ENCODE assay signal across 8 cellular contexts in the genomic region with DNA sequence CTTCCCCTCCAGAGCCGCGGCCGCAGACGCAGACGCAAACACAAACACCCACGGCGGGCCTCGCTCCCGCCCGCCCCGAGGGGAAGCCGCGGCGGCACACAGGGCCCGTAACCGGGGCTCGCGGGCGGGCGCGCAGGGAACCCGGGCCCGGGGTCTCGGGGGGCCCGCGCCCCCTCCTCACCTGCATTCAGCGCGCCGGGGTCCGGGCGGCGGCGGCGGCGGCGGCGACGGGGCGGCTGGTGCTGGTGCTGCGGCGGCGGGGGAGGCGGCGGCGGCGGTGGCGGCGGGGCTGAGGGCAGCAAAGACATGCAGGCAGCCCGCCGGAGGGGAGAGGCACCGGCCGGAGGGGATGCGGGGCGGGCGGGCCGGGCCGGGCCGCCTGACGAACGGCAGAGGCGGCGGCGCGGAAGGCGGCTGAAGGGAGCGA. TPM values are rescaled to one million over a fixed set of nuclear protein-coding genes. Genes with fewer than 3 reads are reported as not detected.
DNase-seq lines count a peak whose midpoint lies in the region; ATAC-seq and TF ChIP-seq lines count a peak whose summit lies in the region.

No MANE protein-coding gene starts in this region.

- H3K27ac ChIP-seq in aorta (ENCODE audit: low read depth in 1 of 2, low read length in 2 of 2), result peak overlapping the region; percentile 97 to 99

- no peak for TF ChIP-seq CTCF in epithelial cell of proximal tubule (conservative IDR thresholded peaks at IDR 0.05; ENCODE audit: low read depth, low read length)

- H3K36me3 Mint-ChIP-seq in T-helper 17 cell (ENCODE audit: low read depth), result peaks cover 14% of the 10 kb centered on the region
- peaks cover 3 to 21% (median 5%) of the 10 kb centered on the region in 3 donors for H3K36me3 Mint-ChIP-seq in naive thymus-derived CD8-positive, alpha-beta T cell

- DNase-seq in DMS 273 (lab: John Stamatoyannopoulos, UW; ENCODE audit: unreplicated experiment) (peak; percentile 58), DMS 273 treated with DMSO at 0.1 percent for 48 hours (lab: John Stamatoyannopoulos, UW) (no peak), T-helper 17 cell (peak; percentile 75 to 85 (median 80)), epithelial cell of proximal tubule (ENCODE audit: low read depth) (no peak), aorta (peak; percentile 89 to 92), COR-L47 (lab: John Stamatoyannopoulos, UW) (no peak)
- DNase-seq in naive thymus-derived CD8-positive, alpha-beta T cell, result peak in 4 of 10 donors; percentile 86 to 92 (median 86)

- POLR2A ChIA-PET in naive thymus-derived CD8-positive, alpha-beta T cell (lab: Charles Lee), result interaction anchor here (0.6 to 14.8 kb wide), 15 partner anchors 8 to 1829 kb away, joined by 3 to 876 read pairs (median 7); a partner anchor contains a TSS

- peaks cover 49% of the 10 kb centered on the region for H3K4me1 Mint-ChIP-seq in T-helper 17 cell
- H3K4me1 Mint-ChIP-seq in naive thymus-derived CD8-positive, alpha-beta T cell, result peaks cover 34 to 65% (median 62%) of the 10 kb centered on the region in 4 donors

- no peaks in the 10 kb centered on the region for H3K27me3 ChIP-seq in aorta (ENCODE audit: control insufficient read depth in 1 of 2, insufficient read depth in 2 of 2, low read length in 1 of 2)

- no peaks in the 10 kb centered on the region for H3K27me3 Mint-ChIP-seq in T-helper 17 cell
- peaks cover 0 to 3% (median 0%) of the 10 kb centered on the region in 5 donors for H3K27me3 Mint-ChIP-seq in naive thymus-derived CD8-positive, alpha-beta T cell

- intact Hi-C loops in aorta (cut with DNase I), result loop anchor here in 1 of 2 donors (2.0 kb wide), 1 partner anchor 43 kb away; a partner anchor contains a TSS

- no peaks in the 10 kb centered on the region for H3K36me3 ChIP-seq in aorta (ENCODE audit: control insufficient read depth in 1 of 2, insufficient read depth in 2 of 2, low read length in 1 of 2)

- H3K4me1 ChIP-seq in aorta (ENCODE audit: control insufficient read depth in 1 of 2, insufficient read depth in 2 of 2, low read length in 2 of 2), result peaks cover 0 to 2% of the 10 kb centered on the region in 2 donors

- ATAC-seq in HG02763 (IDR thresholded peaks at IDR 0.05; ENCODE audit: unreplicated experiment) (peak; percentile 13), T-helper 17 cell (peak; percentile 55), aorta (ENCODE audit: low FRiP score) (no peak)
- ATAC-seq in naive thymus-derived CD8-positive, alpha-beta T cell, result peak; percentile 46 to 51

- H3K4me3 ChIP-seq in epithelial cell of proximal tubule (ENCODE audit: low read depth, low read length), result peak overlapping the region; percentile 89
- H3K4me3 ChIP-seq in aorta (ENCODE audit: low read length in 2 of 2), result peak overlapping the region; percentile 97 to 99

- H3K4me3 Mint-ChIP-seq in T-helper 17 cell, result peak overlapping the region; percentile 99
- H3K4me3 Mint-ChIP-seq in naive thymus-derived CD8-positive, alpha-beta T cell, result peak overlapping the region; percentile 96 to 100 (median 99)

- WGBS in aorta, 2 donors, result 1% methylated on average over 19 to 66 of the region's 66 CpGs

- H3K9me3 Mint-ChIP-seq in naive thymus-derived CD8-positive, alpha-beta T cell, result peaks cover 0 to 6% (median 0%) of the 10 kb centered on the region in 9 donors

- H3K9me3 ChIP-seq in T-helper 17 cell (ENCODE audit: control insufficient read depth, low read length, poor library complexity, severe bottlenecking) (no peaks in the 10 kb centered on the region), aorta (ENCODE audit: control insufficient read depth, low read length) (no peaks in the 10 kb centered on the region)

- H3K27ac Mint-ChIP-seq in T-helper 17 cell, result peak overlapping the region; percentile 99
- H3K27ac Mint-ChIP-seq in naive thymus-derived CD8-positive, alpha-beta T cell, result peak overlapping the region; percentile 96 to 100 (median 100)

RNA-seq across cellular contexts. Expression of a gene that starts 0.3 kb away (rescaled TPM):
- total RNA-seq in T-helper 17 cell, result 100 to 1,000 TPM; 142 to 160 TPM
- total RNA-seq in epithelial cell of proximal tubule, result 5.7 and 8.6 TPM in 2 replicates
- total RNA-seq in naive thymus-derived CD8-positive, alpha-beta T cell, result 100 to 1,000 TPM; 227 to 231 TPM
- 10 to 100 TPM; 58.3 to 61.5 (median 60.2) TPM for polyA plus RNA-seq in naive thymus-derived CD8-positive, alpha-beta T cell
- 10 to 100 TPM; 40.2 to 56.2 TPM for total RNA-seq in aorta
- 1 to 10 TPM; 4.6 to 9.5 TPM for polyA plus RNA-seq in aorta

RNA-seq across cellular contexts. Expression of a gene that starts 43.2 kb away (rescaled TPM):
- total RNA-seq in T-helper 17 cell (10 to 100 TPM; 15.4 to 19.0 TPM), epithelial cell of proximal tubule (42.1 and 54.2 TPM in 2 replicates), aorta (10 to 100 TPM; 19.6 to 24.9 TPM)
- total RNA-seq in naive thymus-derived CD8-positive, alpha-beta T cell, result 10 to 100 TPM; 27.0 to 28.7 TPM
- 10 to 100 TPM; 35.6 to 37.9 (median 37.1) TPM for polyA plus RNA-seq in naive thymus-derived CD8-positive, alpha-beta T cell
- polyA plus RNA-seq in aorta, result 10 to 100 TPM; 28.0 to 45.2 TPM

Comparison
In these comparisons a context has a peak if more than half of its experiments do, and no peak if none do; other contexts are left out.
1. DNase-seq: peak in DMS 273 (single experiment), T-helper 17 cell (3 of 3) and aorta (2 of 2); none in DMS 273 treated with DMSO at 0.1 percent for 48 hours (single experiment), epithelial cell of proximal tubule (single experiment) and COR-L47 (single experiment).